In genomic region chr10:132537713-132538020, GRCh38 we compare ENCODE assay signal across 8 cellular contexts. TPM values are rescaled to one million over a fixed set of nuclear protein-coding genes. Genes with fewer than 3 reads are reported as not detected.
DNase-seq lines count a peak whose midpoint lies in the region; ATAC-seq, FAIRE-seq and TF ChIP-seq lines count a peak whose summit lies in the region.

INPP5A (plus strand) TSS chr10:132537787; CDS start chr10:132538097, 310 bp downstream.

- TF ChIP-seq RAD21 in GM12878 (IDR thresholded peaks at IDR 0.05; ENCODE audit: insufficient read depth, low read depth, low read length) = no peak

- H3K36me3 ChIP-seq in GM12878 (ENCODE audit: control insufficient read depth in 2 of 2, insufficient read depth in 2 of 2, low read length in 1 of 2) (no peaks in the 10 kb centered on the region), suprapubic skin (no peaks in the 10 kb centered on the region)

- DNase-seq in activated T-cell treated with anti-CD3 and anti-CD28 coated beads, Interleukin-2, amount 50 U/mL, for 4 hours = no peak
- DNase-seq in activated T-cell treated with anti-CD3 and anti-CD28 coated beads, Interleukin-2, amount 50 U/mL, for 1 hour = no peak
- DNase-seq in GM12878 (ENCODE audit: low read depth, low spot score) (no peak), left colon (no peak), suprapubic skin (ENCODE audit: low spot score in 2 of 2) (no peak), NCI-H2029 treated with DMSO at 0.1 percent for 48 hours (lab: John Stamatoyannopoulos, UW) (no peak)

- no TSS peak for BruUV-seq in GM12878 (replicated peaks; lab: Mats Ljungman, UMichigan)

- H3K79me2 ChIP-seq in GM12878 (ENCODE audit: control insufficient read depth, insufficient read depth, low read length) = peaks cover 21% of the 10 kb centered on the region

- intact Hi-C loops in GM12878 (cut with micrococcal nuclease; ENCODE audit: unreplicated experiment) (loop anchor here (1.0 to 5.0 kb wide), 4 partner anchors 27 to 215 kb away; no protein-coding TSS in a partner anchor), left colon (cut with DNase I, micrococcal nuclease) (loop anchor here in 1 of 2 donors (10.0 kb wide), 1 partner anchor 97 kb away; no protein-coding TSS in a partner anchor)

- H3K27me3 Mint-ChIP-seq in activated T-cell treated with anti-CD3 and anti-CD28 coated beads, Interleukin-2, amount 50 U/mL, for 4 hours (ENCODE audit: low read depth) = no peaks in the 10 kb centered on the region

- no peak for TF ChIP-seq CTCF in GM12878 (IDR thresholded peaks at IDR 0.05 in 2 of 3, conservative IDR thresholded peaks at IDR 0.05 in 1 of 3; ENCODE audit: control insufficient read depth in 2 of 3, extremely low read depth in 1 of 3, insufficient read depth in 1 of 3, low read depth in 3 of 3, low read length in 3 of 3)
- no peak for TF ChIP-seq CTCF in suprapubic skin (IDR thresholded peaks at IDR 0.05)

- peak within 1 kb of the TSS; percentile 89 for H3K4me3 Mint-ChIP-seq in activated T-cell treated with anti-CD3 and anti-CD28 coated beads, Interleukin-2, amount 50 U/mL, for 4 hours

- peak; percentile 66; the same call in 1 of the 2 replicates for TF ChIP-seq POLR2A in GM12878 (IDR thresholded peaks at IDR 0.05; ENCODE audit: low read depth, low read length)
- TF ChIP-seq POLR2A in suprapubic skin (IDR thresholded peaks at IDR 0.05) = peak in 1 of 2 donors; percentile 48

- H3K27ac ChIP-seq in GM12878 (ENCODE audit: control insufficient read depth, insufficient read depth) (peak within 1 kb of the TSS; percentile 11; the same call in 1 of the 2 replicates), suprapubic skin (peak within 1 kb of the TSS; percentile 79)

- RAD21 ChIA-PET in GM12878 (lab: Charles Lee; ENCODE audit: unreplicated experiment) = no interaction called here

- no peak for FAIRE-seq in GM12878 (lab: Jason Lieb, UNC)

- peaks cover 29% of the 10 kb centered on the region for H3K4me1 ChIP-seq in GM12878 (ENCODE audit: control insufficient read depth, insufficient read depth, low read length)
- peaks cover 60% of the 10 kb centered on the region for H3K4me1 ChIP-seq in suprapubic skin

- ATAC-seq in activated T-cell treated with anti-CD3 and anti-CD28 coated beads, Interleukin-2, amount 50 U/mL, for 4 hours = no peak
- ATAC-seq in GM12878 = no peak
- ATAC-seq in left colon = no peak
- ATAC-seq in HG03354 (IDR thresholded peaks at IDR 0.05; ENCODE audit: poor library complexity, severe bottlenecking, unreplicated experiment) = no peak
- ATAC-seq in HG02981 (IDR thresholded peaks at IDR 0.05; ENCODE audit: unreplicated experiment) = no peak

- POLR2A ChIA-PET in GM12878 (lab: Charles Lee) = interaction anchor here (2.3 kb wide), 1 partner anchor 34 kb away, joined by 8 read pairs; no protein-coding TSS in a partner anchor

- peak within 1 kb of the TSS; percentile 73 for H2AFZ ChIP-seq in GM12878 (ENCODE audit: control insufficient read depth, low read depth, low read length)

- peak within 1 kb of the TSS; percentile 78 for H3K4me3 ChIP-seq in GM12878
- H3K4me3 ChIP-seq in suprapubic skin = peak within 1 kb of the TSS; percentile 65

- H3K9ac ChIP-seq in GM12878 (ENCODE audit: control insufficient read depth, insufficient read depth, low read length) = peak within 1 kb of the TSS; percentile 70

- H3K27me3 ChIP-seq in GM12878 (replicated peaks in 1 of 2; ENCODE audit: control insufficient read depth in 2 of 2, insufficient read depth in 2 of 2, low read length in 1 of 2) (no peaks in the 10 kb centered on the region), suprapubic skin (no peaks in the 10 kb centered on the region)

- no peaks in the 10 kb centered on the region for H3K9me3 ChIP-seq in GM12878 (replicated peaks; ENCODE audit: control insufficient read depth, insufficient read depth, low read length)
- H3K9me3 ChIP-seq in suprapubic skin = no peaks in the 10 kb centered on the region

- H4K20me1 ChIP-seq in GM12878 (ENCODE audit: control insufficient read depth, insufficient read depth) = peaks cover 2% of the 10 kb centered on the region; the same call in 1 of the 2 replicates

- peaks cover 50% of the 10 kb centered on the region for H3K4me1 Mint-ChIP-seq in activated T-cell treated with anti-CD3 and anti-CD28 coated beads, Interleukin-2, amount 50 U/mL, for 4 hours (ENCODE audit: low read depth)

- H3K36me3 Mint-ChIP-seq in activated T-cell treated with anti-CD3 and anti-CD28 coated beads, Interleukin-2, amount 50 U/mL, for 4 hours (ENCODE audit: insufficient read depth) = peaks cover 3% of the 10 kb centered on the region

- in situ Hi-C loops in GM12878 (cut with MboI) = no loop called here

- TF ChIP-seq EP300 in GM12878 (IDR thresholded peaks at IDR 0.05; ENCODE audit: borderline replicate concordance in 1 of 2, control insufficient read depth in 1 of 2, low read depth in 2 of 2, low read length in 2 of 2) = no peak
- TF ChIP-seq EP300 in suprapubic skin (IDR thresholded peaks at IDR 0.05) = no peak

- H3K9me3 Mint-ChIP-seq in activated T-cell treated with anti-CD3 and anti-CD28 coated beads, Interleukin-2, amount 50 U/mL, for 4 hours = no peaks in the 10 kb centered on the region

- CTCF ChIA-PET in GM12878 (lab: Yijun Ruan, JAX) = no interaction called here

- peak within 1 kb of the TSS; percentile 93 for H3K4me2 ChIP-seq in GM12878 (ENCODE audit: control insufficient read depth, insufficient read depth)

- SMC1A ChIA-PET in GM12878 (lab: Charles Lee; ENCODE audit: uncharacterized antibody, unreplicated experiment) = interaction anchor here (5.5 kb wide), 1 partner anchor 34 kb away, joined by 61 read pairs; no protein-coding TSS in a partner anchor

- under 1% methylated on average over 21 of the region's 53 CpGs for WGBS in GM12878 (ENCODE audit: insufficient coverage, insufficient replicate concordance, low lambda C conversion rate, missing lambda C conversion rate)
- WGBS in suprapubic skin = no CpG with 5 or more reads among the region's 53 CpGs

TF ChIP-seq in GM12878, 131 proteins besides CTCF, POLR2A, EP300 and RAD21:
- TF ChIP-seq TAF1 (IDR thresholded peaks at IDR 0.05; ENCODE audit: borderline replicate concordance, low read depth, low read length) (0 out of 2 replicates have a peak, but pooled peaks have one; percentile 49), SMARCA5 (IDR thresholded peaks at IDR 0.05) (peak; percentile 42; the same call in 1 of the 2 replicates), YY1 (IDR thresholded peaks at IDR 0.05; ENCODE audit: low read depth, low read length) (peak; percentile 86), NR2F1 (conservative IDR thresholded peaks at IDR 0.05) (no peak)

RNA-seq across cellular contexts. Expression of gene INPP5A, which starts in this region (rescaled TPM):
- total RNA-seq in activated T-cell treated with anti-CD3 and anti-CD28 coated beads, Interleukin-2, amount 50 U/mL, for 4 hours = 1 to 10 TPM; 5.8 to 8.8 (median 6.9) TPM
- 48.1 and 49.5 TPM in 2 replicates for total RNA-seq in GM12878 (2013; cell fraction: nucleolus; rRNA removed)
- total RNA-seq in GM12878 (2014; rRNA removed) (9.3 and 12.8 TPM in 2 replicates), GM12878 (2014; rRNA removed; fragmentation: Illumina TruSeq; extraction: Trizol) (7.8 and 8.8 TPM in 2 replicates), GM12878 (2021) (13.3 and 15.0 TPM in 2 replicates), left colon (10 to 100 TPM; 35.6 to 42.2 TPM), suprapubic skin (10 to 100 TPM; 28.1 to 39.1 (median 32.3) TPM)
- polyA plus RNA-seq in GM12878 (2011; ENCODE audit: low read depth) = 2.9 TPM
- polyA plus RNA-seq in GM12878 (2011; rRNA removed) (12.3 and 14.7 TPM in 2 replicates), GM12878 (2014; fragmentation: Illumina TruSeq; extraction: Trizol) (4.8 and 4.9 TPM in 2 replicates), GM12878 (2014; fragmentation: Nextera tagmentation; extraction: Ambion mirVana) (1 to 10 TPM in 1 of 2 experiments, under 1 TPM in 1; 0.52 to 1.7 TPM), GM12878 (2014; rRNA removed) (8.0 and 9.0 TPM in 2 replicates), GM12878 (2016; fragmentation: Nextera tagmentation; extraction: Ambion mirVana) (under 1 TPM; 0.69 to 0.74 TPM)
- polyA plus RNA-seq in GM12878 (2011; cell fraction: cytosol; rRNA removed) = 11.5 and 13.5 TPM in 2 replicates
- polyA plus RNA-seq in GM12878 (2011; cell fraction: nucleus; rRNA removed) = 22.4 and 29.0 TPM in 2 replicates
- 3.6 and 5.4 TPM in 2 replicates for polyA plus RNA-seq in GM12878 (2012)
- polyA minus RNA-seq in GM12878 (2011; rRNA and poly(A)+ RNA removed) = 18.4 and 20.3 TPM in 2 replicates
- polyA minus RNA-seq in GM12878 (2011; cell fraction: cytosol; rRNA and poly(A)+ RNA removed) = 8.1 and 10.2 TPM in 2 replicates
- 27.4 and 28.0 TPM in 2 replicates for polyA minus RNA-seq in GM12878 (2011; cell fraction: nucleus; rRNA and poly(A)+ RNA removed)
